Comparison of ENCODE assay signal across 21 cellular contexts in the genomic region with DNA sequence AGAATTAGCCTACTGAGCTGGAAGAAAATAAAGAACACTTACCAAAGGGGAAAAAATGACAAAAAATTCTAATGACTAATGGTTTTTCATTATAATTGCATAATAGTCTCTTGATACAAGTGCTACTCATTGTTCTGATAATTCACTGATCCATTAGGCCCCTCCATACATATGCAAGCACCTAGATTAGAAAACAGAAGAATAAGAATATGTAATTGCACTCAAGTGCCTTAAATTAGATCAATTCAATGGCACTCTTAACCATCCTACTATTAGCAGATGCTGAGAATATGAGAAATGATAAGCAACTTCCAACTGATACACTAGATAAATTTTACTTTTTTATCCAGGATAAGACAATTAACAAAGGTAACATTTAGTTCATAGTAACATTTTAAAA.
"Had no signal": no experiment of that assay in that cellular context is flagged by ENCODE, and none has a peak within 500 bp of the region (broad histone marks: within the 10 kb centered on the region; RNA-seq: fewer than 3 reads in every experiment).

No MANE protein-coding gene starts in this region.

- H3K27me3 ChIP-seq: dorsolateral prefrontal cortex, neural progenitor cell, right lobe of liver, transverse colon, upper lobe of right lung, uterus had no signal

- H3K27me3 Mint-ChIP-seq: stimulated activated naive B cell treated with anti-CD40 and anti-IgM and Interleukin-4, amounts not matched to agents 10 μg/mL and 1 μg/mL and 100 μg/mL, for 72 hours had no signal

- H3K79me2 ChIP-seq: parathyroid adenoma had no signal

- H3K9me3 Mint-ChIP-seq: stimulated activated naive CD8-positive, alpha-beta T cell treated with anti-CD3 and anti-CD28 coated beads, Interleukin-15, Interleukin-2, amounts not matched to agents 100 ng/mL and 50 ng/mL, for 24 hours had no signal

- DNase-seq: dorsolateral prefrontal cortex; effector CD4-positive, alpha-beta T cell; immature natural killer cell; islet precursor cell; kidney glomerular epithelial cell; left ventricle myocardium superior; lower lobe of right lung; natural killer cell; right lobe of liver; small intestine; stimulated activated CD4-positive, alpha-beta T cell treated with anti-CD3 and anti-CD28 coated beads, Interleukin-15, amount 100 ng/mL, for 24 hours; stimulated activated CD4-positive, alpha-beta T cell treated with anti-CD3 and anti-CD28 coated beads, Interleukin-2, amount 100 ng/mL, for 48 hours; stimulated activated naive B cell treated with anti-CD40 and anti-IgM and Interleukin-4, amounts not matched to agents 10 μg/mL and 1 μg/mL and 100 μg/mL, for 72 hours; transverse colon; upper lobe of right lung; uterus had no signal

- H2AFZ ChIP-seq: parathyroid adenoma had no signal

- H3K36me3 ChIP-seq: lower lobe of right lung, neural progenitor cell, right lobe of liver, thoracic aorta, transverse colon, upper lobe of right lung, uterus had no signal

- H3K36me3 Mint-ChIP-seq: natural killer cell; neural progenitor cell; stimulated activated naive B cell treated with anti-CD40 and anti-IgM and Interleukin-4, amounts not matched to agents 10 μg/mL and 1 μg/mL and 100 μg/mL, for 72 hours had no signal

- H3K4me2 ChIP-seq: neural progenitor cell had no signal

- H3K4me3 Mint-ChIP-seq: immature natural killer cell; natural killer cell; neural progenitor cell; stimulated activated naive B cell treated with anti-CD40 and anti-IgM and Interleukin-4, amounts not matched to agents 10 μg/mL and 1 μg/mL and 100 μg/mL, for 72 hours; stimulated activated naive CD8-positive, alpha-beta T cell treated with anti-CD3 and anti-CD28 coated beads, Interleukin-15, Interleukin-2, amounts not matched to agents 100 ng/mL and 50 ng/mL, for 24 hours had no signal

- H3K4me1 ChIP-seq: lower lobe of right lung, parathyroid adenoma, right lobe of liver, transverse colon, upper lobe of right lung, uterus had no signal

- H3K4me1 Mint-ChIP-seq: immature natural killer cell; natural killer cell; stimulated activated naive B cell treated with anti-CD40 and anti-IgM and Interleukin-4, amounts not matched to agents 10 μg/mL and 1 μg/mL and 100 μg/mL, for 72 hours had no signal

- H3K4me3 ChIP-seq: dorsolateral prefrontal cortex, lower lobe of right lung, neural progenitor cell, right lobe of liver, thoracic aorta, transverse colon, upper lobe of right lung, uterus had no signal

- ATAC-seq: left ventricle myocardium superior; lower lobe of right lung; natural killer cell; right lobe of liver; stimulated activated naive B cell treated with anti-CD40 and anti-IgM and Interleukin-4, amounts not matched to agents 10 μg/mL and 1 μg/mL and 100 μg/mL, for 72 hours; upper lobe of right lung had no signal

- H3K27ac ChIP-seq: dorsolateral prefrontal cortex, lower lobe of right lung, neural progenitor cell, parathyroid adenoma, right lobe of liver, thoracic aorta, transverse colon, upper lobe of right lung, uterus had no signal

- H3K27ac Mint-ChIP-seq: immature natural killer cell; natural killer cell; neural progenitor cell; progenitor cell of endocrine pancreas; stimulated activated naive B cell treated with anti-CD40 and anti-IgM and Interleukin-4, amounts not matched to agents 10 μg/mL and 1 μg/mL and 100 μg/mL, for 72 hours; stimulated activated naive CD8-positive, alpha-beta T cell treated with anti-CD3 and anti-CD28 coated beads, Interleukin-15, Interleukin-2, amounts not matched to agents 100 ng/mL and 50 ng/mL, for 24 hours had no signal
